Comparison of ENCODE assay signal across 22 cellular contexts in the genomic region with DNA sequence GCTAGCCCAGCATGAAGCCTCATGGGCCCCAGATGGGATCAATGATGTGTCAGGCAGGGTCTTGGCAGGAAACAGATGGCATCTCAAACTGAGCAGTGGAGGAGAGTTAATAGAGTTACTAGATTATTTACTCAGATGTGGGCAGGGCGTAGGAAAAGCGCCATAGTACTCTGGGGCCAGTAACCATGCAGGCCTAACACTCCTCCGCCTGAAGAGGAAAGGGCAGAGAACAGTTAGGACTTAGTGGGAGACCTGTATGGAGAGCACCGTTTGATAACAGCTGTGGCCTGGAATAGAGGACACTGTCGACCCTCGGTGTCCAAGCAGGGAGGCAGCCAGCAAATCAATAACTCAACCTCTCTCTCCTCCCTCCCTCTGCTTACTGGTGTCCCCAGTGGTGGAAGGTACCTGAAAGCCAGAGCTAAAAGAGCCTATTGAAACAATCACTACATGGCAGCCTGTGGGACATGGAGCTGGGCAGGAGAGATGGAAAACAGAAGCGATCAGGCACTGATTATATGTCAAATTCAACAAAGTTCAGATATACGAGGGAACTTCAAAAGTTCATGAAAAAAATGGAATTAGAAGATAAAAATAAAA.
DNase-seq lines count a peak whose midpoint lies in the region; ATAC-seq, FAIRE-seq and TF ChIP-seq lines count a peak whose summit lies in the region.
"Had no signal": no experiment of that assay in that cellular context is flagged by ENCODE, and none has a peak within 500 bp of the region (broad histone marks: within the 10 kb centered on the region; RNA-seq: fewer than 3 reads in every experiment).

No MANE protein-coding gene starts in this region.

- peak overlapping the region; percentile 18; the same call in 1 of the 2 replicates for H3K4me2 ChIP-seq in BLaER1
- H3K4me2 ChIP-seq in Karpas-422 (ENCODE audit: low read depth, low read length, poor library complexity, severe bottlenecking), result no peak overlapping the region
- no peak overlapping the region for H3K4me2 ChIP-seq in H1 (ENCODE audit: insufficient read depth in 1 of 2, low read depth in 2 of 2, low read length in 2 of 2)

- no peak for TF ChIP-seq POLR2A in H1 (IDR thresholded peaks at IDR 0.05; ENCODE audit: control extremely low read depth in 1 of 2, low read depth in 2 of 2, low read length in 2 of 2)

- BruUV-seq in Panc1 (replicated peaks; lab: Mats Ljungman, UMichigan) (no TSS peak), A673 (replicated peaks; lab: Mats Ljungman, UMichigan) (no TSS peak)

- in situ Hi-C loops in Panc1 (cut with HindIII; ENCODE audit: low pct_unique_long_range_greater_than_20kb, low sequenced_read_pairs), result no loop called here

- peak overlapping the region; percentile 51 for H3K18ac ChIP-seq in H1 (ENCODE audit: extremely low read depth, low read length)

- H3K4me3 Mint-ChIP-seq in natural killer cell treated with Interleukin-12 subunit alpha and Interleukin-12 subunit beta and Interleukin-15 and Interleukin-18, amount 100 ng/mL, for 72 hours, result no peak overlapping the region

- no peak overlapping the region for H4K8ac ChIP-seq in H1 (ENCODE audit: extremely low read depth, insufficient read depth, low read length)

- 0 out of 2 replicates have a peak overlapping the region, but pooled peaks have one; percentile 45 for H2BK12ac ChIP-seq in H1 (ENCODE audit: low read depth, low read length)

- no peaks in the 10 kb centered on the region for H3K9me3 Mint-ChIP-seq in natural killer cell treated with Interleukin-12 subunit alpha and Interleukin-12 subunit beta and Interleukin-15 and Interleukin-18, amount 100 ng/mL, for 72 hours

- H3K23me2 ChIP-seq in H1 (ENCODE audit: low read depth, low read length), result no peaks in the 10 kb centered on the region

- H3K9ac ChIP-seq in BLaER1 (no peak overlapping the region), Karpas-422 (ENCODE audit: low read length) (no peak overlapping the region), H1 (replicated peaks in 1 of 4; ENCODE audit: extremely low read depth in 1 of 4, low read depth in 3 of 4, low read length in 3 of 4) (no peak overlapping the region)

- H3K36me3 ChIP-seq in BLaER1 (no peaks in the 10 kb centered on the region), Karpas-422 (ENCODE audit: insufficient read depth, low read length) (no peaks in the 10 kb centered on the region), Panc1 (ENCODE audit: control insufficient read depth, insufficient read depth, low read length) (no peaks in the 10 kb centered on the region), H1 (ENCODE audit: control insufficient read depth in 2 of 4, insufficient read depth in 4 of 4, low read length in 3 of 4) (no peaks in the 10 kb centered on the region), A673 (ENCODE audit: insufficient read depth, low read length, poor library complexity, severe bottlenecking) (no peaks in the 10 kb centered on the region)
- H3K36me3 ChIP-seq: Peyer's patch had no signal

- H4K91ac ChIP-seq in H1 (replicated peaks; ENCODE audit: insufficient read length, low read length), result no peak overlapping the region

- TF ChIP-seq RAD21 in H1 (IDR thresholded peaks at IDR 0.05 in 1 of 2, conservative IDR thresholded peaks at IDR 0.05 in 1 of 2; ENCODE audit: low read depth in 2 of 2, low read length in 2 of 2), result no peak

- DNase-seq in Karpas-422 (peak; percentile 42), Panc1 (ENCODE audit: low read depth, low spot score) (no peak), H1 (ENCODE audit: low read depth in 1 of 2, low spot score in 2 of 2) (no peak), UCSD-AML1 (lab: John Stamatoyannopoulos, UW; ENCODE audit: unreplicated experiment) (no peak), A673 (ENCODE audit: low spot score) (no peak), HPDE6-E6E7 (ENCODE audit: extremely low spot score) (no peak)
- no peak for DNase-seq in natural killer cell treated with Interleukin-12 subunit alpha and Interleukin-12 subunit beta and Interleukin-15 and Interleukin-18, amount 100 ng/mL, for 72 hours (ENCODE audit: low spot score)
- DNase-seq: ACHN, AML-193, Caco-2, DMS53, KBM-7, NCI-H1436, NCI-H2081, NCI-H2227 treated with DMSO at 0.1 percent for 48 hours, NCI-H748 treated with DMSO at 0.1 percent for 48 hours, Peyer's patch, T-helper 1 cell had no signal

- H3K27ac ChIP-seq in BLaER1, result no peak overlapping the region
- no peak overlapping the region for H3K27ac ChIP-seq in Karpas-422 (ENCODE audit: low read length)
- H3K27ac ChIP-seq in Panc1 (ENCODE audit: low read length), result no peak overlapping the region
- H3K27ac ChIP-seq in H1 (ENCODE audit: low read depth, low read length), result no peak overlapping the region
- no peak overlapping the region for H3K27ac ChIP-seq in A673 (ENCODE audit: low read depth, low read length, poor library complexity, severe bottlenecking)
- H3K27ac ChIP-seq: HL-60, Peyer's patch, SK-N-MC had no signal

- CTCF ChIA-PET in Panc1 (lab: Charles Lee), result no interaction called here
- CTCF ChIA-PET in H1 (lab: Charles Lee; ENCODE audit: partially characterized antibody), result interaction anchor here (0.7 to 2.4 kb wide), 4 partner anchors 10 to 76 kb away, joined by 3 to 7 read pairs (median 3); no protein-coding TSS in a partner anchor
- CTCF ChIA-PET in A673 (lab: Charles Lee), result no interaction called here

- H3K56ac ChIP-seq in H1 (replicated peaks; ENCODE audit: insufficient read length, low read depth, low read length), result no peak overlapping the region

- TF ChIP-seq CTCF in Panc1 (IDR thresholded peaks at IDR 0.05), result no peak
- TF ChIP-seq CTCF in H1 (IDR thresholded peaks at IDR 0.05; ENCODE audit: control extremely low read depth in 1 of 3, insufficient read depth in 1 of 3, low read depth in 1 of 3, low read length in 3 of 3), result no peak
- TF ChIP-seq CTCF in A673 (conservative IDR thresholded peaks at IDR 0.05; ENCODE audit: low read depth, low read length), result no peak

- H3K4me1 ChIP-seq in BLaER1 (peaks cover 14% of the 10 kb centered on the region), Karpas-422 (ENCODE audit: low read length) (no peaks in the 10 kb centered on the region), Panc1 (ENCODE audit: control insufficient read depth, insufficient read depth, low read length) (no peaks in the 10 kb centered on the region), H1 (replicated peaks in 1 of 4; ENCODE audit: control insufficient read depth in 3 of 4, insufficient read depth in 4 of 4, low read length in 3 of 4) (peaks cover 0 to 5% (median 2%) of the 10 kb centered on the region in 4 experiments; a peak in 2 of 7 replicates), A673 (ENCODE audit: insufficient read depth, low read length, poor library complexity, severe bottlenecking) (no peaks in the 10 kb centered on the region)
- H3K4me1 ChIP-seq: Caco-2, Peyer's patch had no signal

- no peaks in the 10 kb centered on the region for H3K9me3 ChIP-seq in BLaER1
- no peaks in the 10 kb centered on the region for H3K9me3 ChIP-seq in Karpas-422 (ENCODE audit: low read length)
- no peaks in the 10 kb centered on the region for H3K9me3 ChIP-seq in Panc1 (ENCODE audit: control insufficient read depth, insufficient read depth, low read depth, low read length)
- no peaks in the 10 kb centered on the region for H3K9me3 ChIP-seq in H1 (ENCODE audit: insufficient read depth in 2 of 2, low read depth in 1 of 2, low read length in 1 of 2)
- no peaks in the 10 kb centered on the region for H3K9me3 ChIP-seq in A673 (ENCODE audit: low read depth, low read length, poor library complexity, severe bottlenecking)
- H3K9me3 ChIP-seq: Caco-2, Peyer's patch had no signal

- H2AFZ ChIP-seq in Karpas-422 (ENCODE audit: low read length) (no peak overlapping the region), H1 (ENCODE audit: low read length) (peak overlapping the region; percentile 6; the same call in 1 of the 2 replicates)

- no peaks in the 10 kb centered on the region for H3K36me3 Mint-ChIP-seq in natural killer cell treated with Interleukin-12 subunit alpha and Interleukin-12 subunit beta and Interleukin-15 and Interleukin-18, amount 100 ng/mL, for 72 hours

- no peak overlapping the region for H2BK120ac ChIP-seq in H1 (replicated peaks; ENCODE audit: low read depth, low read length)

- no peak overlapping the region for H3K27ac Mint-ChIP-seq in natural killer cell treated with Interleukin-12 subunit alpha and Interleukin-12 subunit beta and Interleukin-15 and Interleukin-18, amount 100 ng/mL, for 72 hours

- no peaks in the 10 kb centered on the region for H3K4me1 Mint-ChIP-seq in natural killer cell treated with Interleukin-12 subunit alpha and Interleukin-12 subunit beta and Interleukin-15 and Interleukin-18, amount 100 ng/mL, for 72 hours (ENCODE audit: low read depth in 2 of 2)

- peaks cover 1 to 8% of the 10 kb centered on the region in 2 donors for H3K27me3 Mint-ChIP-seq in natural killer cell treated with Interleukin-12 subunit alpha and Interleukin-12 subunit beta and Interleukin-15 and Interleukin-18, amount 100 ng/mL, for 72 hours

- H3K14ac ChIP-seq in H1 (ENCODE audit: insufficient read length), result no peak overlapping the region

- H3K9me2 ChIP-seq in Karpas-422 (replicated peaks; ENCODE audit: insufficient read depth, low read length), result no peaks in the 10 kb centered on the region

- H2AK5ac ChIP-seq in H1 (ENCODE audit: low read depth, low read length), result 0 out of 2 replicates have a peak overlapping the region, but pooled peaks have one; percentile 26

- H3K4me3 ChIP-seq in BLaER1, result no peak overlapping the region
- H3K4me3 ChIP-seq in Karpas-422 (ENCODE audit: low read length), result no peak overlapping the region
- H3K4me3 ChIP-seq in Panc1 (ENCODE audit: low read depth in 2 of 2, low read length in 2 of 2), result no peak overlapping the region
- no peak overlapping the region for H3K4me3 ChIP-seq in H1 (ENCODE audit: extremely low read depth in 1 of 4, insufficient read depth in 2 of 4, low read depth in 3 of 4, low read length in 4 of 4)
- no peak overlapping the region for H3K4me3 ChIP-seq in A673 (ENCODE audit: low read depth, low read length, poor library complexity, severe bottlenecking)
- H3K4me3 ChIP-seq: Peyer's patch, SK-N-MC had no signal

- FAIRE-seq in H1 (lab: Jason Lieb, UNC), result no peak

- no peak overlapping the region for H4K5ac ChIP-seq in H1 (ENCODE audit: insufficient read length, low read depth, low read length)

- intact Hi-C loops in Panc1 (cut with micrococcal nuclease; ENCODE audit: unreplicated experiment), result no loop called here
- intact Hi-C loops in A673 (cut with micrococcal nuclease; ENCODE audit: unreplicated experiment), result no loop called here

- H3K79me2 ChIP-seq in Karpas-422 (ENCODE audit: low read length), result no peaks in the 10 kb centered on the region
- no peaks in the 10 kb centered on the region for H3K79me2 ChIP-seq in H1 (ENCODE audit: control insufficient read depth in 1 of 2, insufficient read depth in 2 of 2, low read length in 2 of 2)

- peak overlapping the region; percentile 48; the same call in 1 of the 2 replicates for H2BK5ac ChIP-seq in H1 (ENCODE audit: low read depth, low read length)

- no peak overlapping the region for H3K23ac ChIP-seq in H1 (ENCODE audit: insufficient read length)

- H4K20me1 ChIP-seq in BLaER1 (no peaks in the 10 kb centered on the region), Karpas-422 (ENCODE audit: insufficient read depth, low read depth, low read length) (no peaks in the 10 kb centered on the region), H1 (replicated peaks in 1 of 2; ENCODE audit: control insufficient read depth in 1 of 2, insufficient read depth in 2 of 2, low read length in 2 of 2) (no peaks in the 10 kb centered on the region)

- H3K79me1 ChIP-seq in H1 (ENCODE audit: low read depth, low read length), result no peaks in the 10 kb centered on the region

- POLR2A ChIA-PET in Panc1 (lab: Charles Lee) (no interaction called here), H1 (lab: Charles Lee; ENCODE audit: partially characterized antibody) (no interaction called here), A673 (lab: Charles Lee; ENCODE audit: low non-redundant PET) (interaction anchor here (0.7 kb wide), 1 partner anchor 8 kb away, joined by 3 read pairs; no protein-coding TSS in a partner anchor)

- 86% methylated on average over 8 of the region's 8 CpGs; no CpG with 5 or more reads in 1 of the 2 experiments for WGBS in H1 (ENCODE audit: extremely low coverage in 1 of 2, insufficient coverage in 1 of 2, insufficient read length in 1 of 2, insufficient replicate concordance in 2 of 2, low coverage in 1 of 2, low lambda C conversion rate in 2 of 2, missing lambda C conversion rate in 1 of 2), 2 experiments

- no peak overlapping the region for H3K4ac ChIP-seq in H1 (replicated peaks; ENCODE audit: insufficient read length, low read depth, low read length)

- 0 out of 2 replicates have a peak overlapping the region, but pooled peaks have one; percentile 23 for H2BK20ac ChIP-seq in H1 (ENCODE audit: low read length)

- peak; percentile 65 for ATAC-seq in Panc1
- ATAC-seq in natural killer cell treated with Interleukin-12 subunit alpha and Interleukin-12 subunit beta and Interleukin-15 and Interleukin-18, amount 100 ng/mL, for 72 hours, result no peak
- ATAC-seq: Right ventricle myocardium inferior had no signal

- no peak overlapping the region for H2BK15ac ChIP-seq in H1 (ENCODE audit: low read length)

- TF ChIP-seq EP300 in H1 (IDR thresholded peaks at IDR 0.05; ENCODE audit: borderline replicate concordance in 1 of 2, low read depth in 2 of 2, low read length in 2 of 2), result no peak

- no peaks in the 10 kb centered on the region for H3K27me3 ChIP-seq in BLaER1
- H3K27me3 ChIP-seq in Karpas-422 (ENCODE audit: low read length), result no peaks in the 10 kb centered on the region
- H3K27me3 ChIP-seq in Panc1 (ENCODE audit: control insufficient read depth, insufficient read depth, low read length), result no peaks in the 10 kb centered on the region
- H3K27me3 ChIP-seq in H1 (replicated peaks in 1 of 4; ENCODE audit: control insufficient read depth in 3 of 4, extremely low read depth in 1 of 4, insufficient read depth in 3 of 4, low read length in 3 of 4), result no peaks in the 10 kb centered on the region
- H3K27me3 ChIP-seq in A673 (replicated peaks; ENCODE audit: insufficient read depth, low read depth, low read length, poor library complexity), result no peaks in the 10 kb centered on the region
- H3K27me3 ChIP-seq: Peyer's patch had no signal
